18 cellular contexts compared by ENCODE assay signal in the genomic region with DNA sequence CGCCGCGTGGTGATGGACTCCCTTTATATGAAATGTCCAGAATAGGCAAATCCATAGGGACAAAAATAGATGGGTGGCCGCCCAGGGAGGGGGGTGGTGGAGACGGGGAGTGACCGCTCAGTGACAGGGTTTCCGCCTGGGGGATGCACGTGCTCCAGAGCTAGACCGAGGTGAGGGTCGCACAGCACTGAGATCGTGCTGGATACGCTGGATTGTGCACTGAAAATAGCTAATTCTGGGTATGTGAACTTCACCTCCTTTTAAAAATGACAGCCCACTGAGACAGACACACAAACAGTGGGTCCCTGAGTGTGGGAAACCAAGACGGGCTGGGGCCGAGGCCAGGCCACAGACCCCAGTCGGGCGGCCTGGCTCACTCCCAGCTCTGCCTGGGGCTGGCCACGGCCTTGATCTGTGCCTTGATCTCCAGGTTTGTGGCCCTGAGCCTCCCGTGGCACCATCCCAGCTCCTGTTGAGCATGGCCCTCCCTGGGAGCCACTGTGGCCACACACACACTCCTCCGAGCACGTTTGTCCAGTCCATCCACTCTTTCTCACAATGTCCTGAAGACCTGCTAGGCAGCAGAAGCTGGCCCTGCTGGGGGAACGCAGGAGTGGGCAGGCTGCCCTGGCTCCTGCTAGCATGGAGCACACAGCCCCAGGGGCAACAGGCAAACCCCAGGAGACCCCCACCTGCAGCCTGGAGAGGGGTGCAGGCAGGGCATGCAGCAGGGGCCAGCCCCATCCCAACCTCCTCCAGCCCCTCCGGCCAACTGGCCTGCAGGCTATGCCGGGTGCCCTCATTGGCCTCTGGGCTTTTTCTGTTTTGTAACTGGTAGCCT. TPM values are rescaled to one million over a fixed set of nuclear protein-coding genes. Genes with fewer than 3 reads are reported as not detected.
A peak's percentile ranks its signal among the peaks of the same experiment; 100 is the strongest.
DNase-seq lines count a peak whose midpoint lies in the region; ATAC-seq, FAIRE-seq and TF ChIP-seq lines count a peak whose summit lies in the region.
"Had no signal": no experiment of that assay in that cellular context is flagged by ENCODE, and none has a peak within 500 bp of the region (broad histone marks: within the 10 kb centered on the region; RNA-seq: fewer than 3 reads in every experiment).

No MANE protein-coding gene starts in this region.

- H3K27me3 Mint-ChIP-seq in activated CD4-positive, alpha-beta T cell treated with anti-CD3 and anti-CD28 coated beads, Interleukin-2, amount 10 ng/mL, durations not matched to agents 7 days and 5 days = no peaks in the 10 kb centered on the region

- POLR2A ChIA-PET in activated CD4-positive, alpha-beta T cell treated with anti-CD3 and anti-CD28 coated beads, Interleukin-2, amount 10 ng/mL, durations not matched to agents 7 days and 5 days (lab: Charles Lee) = no interaction called here
- POLR2A ChIA-PET in HEK293 (lab: Yijun Ruan, JAX) = no interaction called here

- no peaks in the 10 kb centered on the region for H3K9me3 Mint-ChIP-seq in activated CD4-positive, alpha-beta T cell treated with anti-CD3 and anti-CD28 coated beads, Interleukin-2, amount 10 ng/mL, durations not matched to agents 7 days and 5 days
- H3K9me3 Mint-ChIP-seq: CD8-positive, alpha-beta T cell; WTC11 had no signal

- TF ChIP-seq CTCF in HEK293 (tag by site-specific recombination; IDR thresholded peaks at IDR 0.05) (no peak), kidney (IDR thresholded peaks at IDR 0.05; ENCODE audit: borderline replicate concordance, extremely low read depth, insufficient read depth) (no peak), prostate gland (IDR thresholded peaks at IDR 0.05) (no peak), GM20000 (IDR thresholded peaks at IDR 0.05; ENCODE audit: extremely low read depth, missing control alignments) (no peak)

- intact Hi-C loops in kidney (cut with DNase I) (no loop called here), prostate gland (cut with DNase I) (no loop called here)

- H3K36me3 Mint-ChIP-seq in activated CD4-positive, alpha-beta T cell treated with anti-CD3 and anti-CD28 coated beads, Interleukin-2, amount 10 ng/mL, durations not matched to agents 7 days and 5 days (ENCODE audit: low read depth) = no peaks in the 10 kb centered on the region
- H3K36me3 Mint-ChIP-seq: CD8-positive, alpha-beta T cell; WTC11 had no signal

- TF ChIP-seq POLR2A in prostate gland (IDR thresholded peaks at IDR 0.05) = no peak

- H3K4me1 Mint-ChIP-seq in activated CD4-positive, alpha-beta T cell treated with anti-CD3 and anti-CD28 coated beads, Interleukin-2, amount 10 ng/mL, durations not matched to agents 7 days and 5 days = peaks cover 19% of the 10 kb centered on the region

- H3K9ac ChIP-seq in kidney (ENCODE audit: low read length in 2 of 2) = no peak overlapping the region

- no peak for FAIRE-seq in kidney (lab: Jason Lieb, UNC)
- FAIRE-seq: A204.1, GM18507, K562 had no signal

- H3K4me3 ChIP-seq in HEK293 (ENCODE audit: low read depth, low read length) (no peak overlapping the region), kidney (ENCODE audit: low read length in 2 of 2) (no peak overlapping the region), prostate gland (no peak overlapping the region)
- H3K4me3 ChIP-seq: K562 had no signal

- no peak overlapping the region for H3K4me3 Mint-ChIP-seq in activated CD4-positive, alpha-beta T cell treated with anti-CD3 and anti-CD28 coated beads, Interleukin-2, amount 10 ng/mL, durations not matched to agents 7 days and 5 days

- H3K27me3 ChIP-seq in prostate gland (replicated peaks; ENCODE audit: insufficient read depth) = no peaks in the 10 kb centered on the region

- ATAC-seq in HG02981 (IDR thresholded peaks at IDR 0.05; ENCODE audit: unreplicated experiment) = no peak
- ATAC-seq: K562 had no signal

- H3K27ac Mint-ChIP-seq in activated CD4-positive, alpha-beta T cell treated with anti-CD3 and anti-CD28 coated beads, Interleukin-2, amount 10 ng/mL, durations not matched to agents 7 days and 5 days = peak overlapping the region; percentile 20
- H3K27ac Mint-ChIP-seq: WTC11 had no signal

- H3K9me3 ChIP-seq in HEK293 (ENCODE audit: control insufficient read depth, insufficient read depth, low read depth, low read length) (no peaks in the 10 kb centered on the region), kidney (ENCODE audit: control insufficient read depth in 1 of 2, low read length in 2 of 2) (no peaks in the 10 kb centered on the region), prostate gland (no peaks in the 10 kb centered on the region)

- 65% methylated on average over 23 of the region's 23 CpGs for WGBS in prostate gland

- H3K27ac ChIP-seq in HEK293 (ENCODE audit: extremely low read depth, low read depth, low read length) (no peak overlapping the region), kidney (ENCODE audit: low read depth in 2 of 2, low read length in 2 of 2) (no peak overlapping the region), prostate gland (no peak overlapping the region)

- DNase-seq in activated CD4-positive, alpha-beta T cell treated with anti-CD3 and anti-CD28 coated beads, Interleukin-2, amount 10 ng/mL, durations not matched to agents 7 days and 5 days = peak; percentile 4
- DNase-seq in activated CD4-positive, alpha-beta T cell treated with anti-CD3 and anti-CD28 coated beads, Interleukin-2, amount 50 U/mL, for 48 hours = no peak
- DNase-seq in kidney (peak; percentile 71), prostate gland (ENCODE audit: low spot score) (peak; percentile 42), NK-92 (lab: John Stamatoyannopoulos, UW; ENCODE audit: unreplicated experiment) (no peak), GM20000 (ENCODE audit: low spot score) (no peak)
- DNase-seq: effector CD8-positive, alpha-beta T cell; foreskin fibroblast; GF-D8; NCI-H226 had no signal

- H3K4me1 ChIP-seq in HEK293 (ENCODE audit: control insufficient read depth, insufficient read depth, low read length) (no peaks in the 10 kb centered on the region), kidney (ENCODE audit: control insufficient read depth in 1 of 2, insufficient read depth in 1 of 2, low read depth in 1 of 2, low read length in 2 of 2) (peaks cover 0 to 14% of the 10 kb centered on the region in 2 donors), prostate gland (replicated peaks) (no peaks in the 10 kb centered on the region)

- no peaks in the 10 kb centered on the region for H3K36me3 ChIP-seq in HEK293 (ENCODE audit: control insufficient read depth in 2 of 2, insufficient read depth in 1 of 2, low read length in 2 of 2)
- H3K36me3 ChIP-seq in kidney (ENCODE audit: control insufficient read depth in 1 of 2, insufficient read depth in 2 of 2, low read length in 2 of 2) = no peaks in the 10 kb centered on the region
- no peaks in the 10 kb centered on the region for H3K36me3 ChIP-seq in prostate gland

- CTCF ChIA-PET in activated CD4-positive, alpha-beta T cell treated with anti-CD3 and anti-CD28 coated beads, Interleukin-2, amount 10 ng/mL, durations not matched to agents 7 days and 5 days (lab: Charles Lee) = no interaction called here
- CTCF ChIA-PET in HEK293 (lab: Yijun Ruan, JAX) = no interaction called here

TF ChIP-seq in HEK293, 187 proteins besides CTCF, POLR2A, EP300 and RAD21:
- peak; percentile 58 for TF ChIP-seq ZIC2 (tag by site-specific recombination; IDR thresholded peaks at IDR 0.05)
- no peak for TF ChIP-seq ZFHX2 (tag by site-specific recombination; conservative IDR thresholded peaks at IDR 0.05)

RNA-seq across cellular contexts. Expression of a gene that starts 41.0 kb away (rescaled TPM):
- total RNA-seq in activated CD4-positive, alpha-beta T cell treated with anti-CD3 and anti-CD28 coated beads, Interleukin-2, amount 10 ng/mL, durations not matched to agents 7 days and 5 days = not detected
- total RNA-seq in kidney (not detected), prostate gland (1 to 10 TPM in 1 of 2 donors, not detected in 1; 2.4 TPM)
- not detected for polyA plus RNA-seq in kidney (ENCODE audit: insufficient read depth, low read depth, low replicate concordance)
- total RNA-seq: CD8-positive, alpha-beta T cell; K562; OCI-LY7; WTC11 had no signal
- polyA plus RNA-seq: K562 had no signal

RNA-seq across cellular contexts. Expression of a gene that starts 51.6 kb away (rescaled TPM):
- total RNA-seq in activated CD4-positive, alpha-beta T cell treated with anti-CD3 and anti-CD28 coated beads, Interleukin-2, amount 10 ng/mL, durations not matched to agents 7 days and 5 days = not detected
- total RNA-seq in kidney (not detected), prostate gland (not detected)
- not detected for polyA plus RNA-seq in kidney (ENCODE audit: insufficient read depth, low read depth, low replicate concordance)
- total RNA-seq: CD8-positive, alpha-beta T cell; K562; OCI-LY7; WTC11 had no signal
- polyA plus RNA-seq: K562 had no signal

RNA-seq across cellular contexts. Expression of a gene that starts 57.8 kb away (rescaled TPM):
- total RNA-seq in activated CD4-positive, alpha-beta T cell treated with anti-CD3 and anti-CD28 coated beads, Interleukin-2, amount 10 ng/mL, durations not matched to agents 7 days and 5 days = under 1 TPM; 0.31 to 0.40 TPM
- 5.0 TPM for total RNA-seq in kidney
- polyA plus RNA-seq in kidney (ENCODE audit: insufficient read depth, low read depth, low replicate concordance) = 1.2 TPM
- 1 to 10 TPM; 3.9 to 7.9 TPM for total RNA-seq in prostate gland
- total RNA-seq: CD8-positive, alpha-beta T cell; OCI-LY7 had no signal

Comparison
In these comparisons a context has a peak if more than half of its experiments do, and no peak if none do; other contexts are left out.
1. DNase-seq: peak in activated CD4-positive, alpha-beta T cell treated with anti-CD3 and anti-CD28 coated beads, Interleukin-2, amount 10 ng/mL, durations not matched to agents 7 days and 5 days (single experiment), kidney (single experiment) and prostate gland (single experiment); none in activated CD4-positive, alpha-beta T cell treated with anti-CD3 and anti-CD28 coated beads, Interleukin-2, amount 50 U/mL, for 48 hours (0 of 2), NK-92 (single experiment) and GM20000 (single experiment).